21 cellular contexts compared by ENCODE assay signal in genomic region chr3:42529463-42529862, GRCh38. TPM values are rescaled to one million over a fixed set of nuclear protein-coding genes. Genes with fewer than 3 reads are reported as not detected.
A peak's percentile ranks its signal among the peaks of the same experiment; 100 is the strongest.
DNase-seq lines count a peak whose midpoint lies in the region; ATAC-seq and TF ChIP-seq lines count a peak whose summit lies in the region.
"Had no signal": no experiment of that assay in that cellular context is flagged by ENCODE, and none has a peak within 500 bp of the region (broad histone marks: within the 10 kb centered on the region; RNA-seq: fewer than 3 reads in every experiment).

No MANE protein-coding gene starts in this region.

- peak; percentile 16 for DNase-seq in activated effector memory CD4-positive, alpha-beta T cell treated with Interleukin-2 at 50 U/mL for 16 hours
- DNase-seq in activated effector memory CD4-positive, alpha-beta T cell treated with anti-CD3 and anti-CD28 coated beads, Interleukin-2, amount 50 U/mL, for 16 hours: no peak
- DNase-seq in activated CD4-positive, alpha-beta memory T cell treated with anti-CD3 and anti-CD28 coated beads for 36 hours: no peak
- no peak for DNase-seq in mucosa of descending colon
- DNase-seq in stimulated activated CD4-positive, alpha-beta T cell treated with anti-CD3 and anti-CD28 coated beads, Interleukin-4, amount 100 ng/mL, for 4 hours: no peak
- DNase-seq in NK-92 treated with Interleukin-12 subunit alpha and Interleukin-12 subunit beta, amount 100 ng/mL, for 24 hours (lab: John Stamatoyannopoulos, UW): no peak
- DNase-seq: activated CD4-positive, alpha-beta T cell treated with anti-CD3 and anti-CD28 coated beads, Interleukin-2, amount 50 U/mL, for 48 hours; activated gamma-delta T cell; brain microvascular endothelial cell; hypothalamus; NCI-H2029; NCI-H526 treated with DMSO at 0.1 percent for 48 hours; nephron progenitor cell; retina; stimulated activated CD4-positive, alpha-beta T cell treated with anti-CD3 and anti-CD28 coated beads, Interleukin-2, amount 100 ng/mL, for 24 hours; T-helper 9 cell had no signal

- H4K20me1 ChIP-seq in Loucy (ENCODE audit: insufficient read depth, low read length, poor library complexity, severe bottlenecking): no peaks in the 10 kb centered on the region

- peak overlapping the region; percentile 9 for H3K4me3 ChIP-seq in Loucy (ENCODE audit: low read length, poor library complexity, severe bottlenecking)
- H3K4me3 ChIP-seq in mucosa of descending colon: no peak overlapping the region
- H3K4me3 ChIP-seq: tibial nerve had no signal

- no peak overlapping the region for H2AFZ ChIP-seq in Loucy (ENCODE audit: low read length)

- peak overlapping the region; percentile 5 for H3K27ac Mint-ChIP-seq in activated CD4-positive, alpha-beta memory T cell treated with anti-CD3 and anti-CD28 coated beads for 36 hours
- H3K27ac Mint-ChIP-seq: nephron progenitor cell had no signal

- no peak for TF ChIP-seq CTCF in Loucy (conservative IDR thresholded peaks at IDR 0.05; ENCODE audit: low read length)
- no peak for TF ChIP-seq CTCF in mucosa of descending colon (IDR thresholded peaks at IDR 0.05)

- H3K9me2 ChIP-seq in Loucy (replicated peaks; ENCODE audit: low read depth, low read length): no peaks in the 10 kb centered on the region

- no peaks in the 10 kb centered on the region for H3K27me3 ChIP-seq in Loucy (ENCODE audit: insufficient read depth, low read length, poor library complexity, severe bottlenecking)
- H3K27me3 ChIP-seq: brain microvascular endothelial cell, tibial nerve had no signal

- POLR2A ChIA-PET in activated CD4-positive, alpha-beta memory T cell treated with anti-CD3 and anti-CD28 coated beads for 36 hours (lab: Charles Lee): no interaction called here

- peak overlapping the region; percentile 54 for H3K4me2 ChIP-seq in Loucy (ENCODE audit: low read depth, low read length, poor library complexity, severe bottlenecking)

- peaks cover 5% of the 10 kb centered on the region for H3K36me3 Mint-ChIP-seq in activated CD4-positive, alpha-beta memory T cell treated with anti-CD3 and anti-CD28 coated beads for 36 hours

- H3K4me1 Mint-ChIP-seq in activated CD4-positive, alpha-beta memory T cell treated with anti-CD3 and anti-CD28 coated beads for 36 hours (ENCODE audit: low read depth): peaks cover 77% of the 10 kb centered on the region

- CTCF ChIA-PET in activated CD4-positive, alpha-beta memory T cell treated with anti-CD3 and anti-CD28 coated beads for 36 hours (lab: Charles Lee): interaction anchor here (0.9 to 1.2 kb wide), 2 partner anchors 18 to 28 kb away, joined by 3 to 4 read pairs; no protein-coding TSS in a partner anchor

- intact Hi-C loops in activated CD4-positive, alpha-beta memory T cell treated with anti-CD3 and anti-CD28 coated beads for 36 hours (cut with micrococcal nuclease): no loop called here
- intact Hi-C loops in mucosa of descending colon (cut with DNase I, micrococcal nuclease): no loop called here

- H3K4me3 Mint-ChIP-seq in activated CD4-positive, alpha-beta memory T cell treated with anti-CD3 and anti-CD28 coated beads for 36 hours: no peak overlapping the region
- H3K4me3 Mint-ChIP-seq: nephron progenitor cell had no signal

- no peaks in the 10 kb centered on the region for H3K9me3 Mint-ChIP-seq in activated CD4-positive, alpha-beta memory T cell treated with anti-CD3 and anti-CD28 coated beads for 36 hours
- H3K9me3 Mint-ChIP-seq: nephron progenitor cell had no signal

- no peaks in the 10 kb centered on the region for H3K9me3 ChIP-seq in Loucy (ENCODE audit: insufficient read depth, low read depth, low read length)
- H3K9me3 ChIP-seq in mucosa of descending colon: no peaks in the 10 kb centered on the region
- H3K9me3 ChIP-seq: tibial nerve had no signal

- H3K79me2 ChIP-seq in Loucy (ENCODE audit: insufficient read depth, low read length): no peaks in the 10 kb centered on the region

- no peaks in the 10 kb centered on the region for H3K36me3 ChIP-seq in Loucy (ENCODE audit: insufficient read depth, low read length)
- no peaks in the 10 kb centered on the region for H3K36me3 ChIP-seq in mucosa of descending colon (ENCODE audit: low read depth)
- H3K36me3 ChIP-seq: brain microvascular endothelial cell, tibial nerve had no signal

- no peak overlapping the region for H3K9ac ChIP-seq in Loucy (ENCODE audit: low read depth, low read length, poor library complexity, severe bottlenecking)

- peaks cover 64% of the 10 kb centered on the region for H3K4me1 ChIP-seq in Loucy (ENCODE audit: insufficient read depth, low read length, poor library complexity, severe bottlenecking)
- no peaks in the 10 kb centered on the region for H3K4me1 ChIP-seq in mucosa of descending colon (ENCODE audit: low read depth)
- H3K4me1 ChIP-seq: tibial nerve had no signal

- no peaks in the 10 kb centered on the region for H3F3A ChIP-seq in Loucy (ENCODE audit: low read depth)

- ATAC-seq in mucosa of descending colon (peak; percentile 11), GM18511 (IDR thresholded peaks at IDR 0.05; ENCODE audit: unreplicated experiment) (no peak)

- no peaks in the 10 kb centered on the region for H3K27me3 Mint-ChIP-seq in activated CD4-positive, alpha-beta memory T cell treated with anti-CD3 and anti-CD28 coated beads for 36 hours

RNA-seq across cellular contexts. Expression of gene VIPR1, which starts 27.0 kb away (rescaled TPM):
- total RNA-seq in activated CD4-positive, alpha-beta memory T cell treated with anti-CD3 and anti-CD28 coated beads for 36 hours: 1 to 10 TPM; 5.9 to 6.5 TPM
- total RNA-seq in mucosa of descending colon: 100 to 1,000 TPM in 2 of 3 donors, 10 to 100 TPM in 1; 68.9 to 202 (median 148) TPM
- total RNA-seq: fibroblast of lung, LHCN-M2 had no signal

RNA-seq across cellular contexts. Expression of gene SEC22C, which starts 52.3 kb away (rescaled TPM):
- total RNA-seq in activated CD4-positive, alpha-beta memory T cell treated with anti-CD3 and anti-CD28 coated beads for 36 hours: 10 to 100 TPM; 47.0 to 49.2 TPM
- 10 to 100 TPM in 2 of 3 donors, 1 to 10 TPM in 1; 9.3 to 34.2 (median 18.3) TPM for total RNA-seq in mucosa of descending colon

Comparison
In these comparisons a context has a peak if more than half of its experiments do, and no peak if none do; other contexts are left out.
1. RNA of gene VIPR1, which starts 27.0 kb away (total RNA-seq): 68.9 to 202 TPM in mucosa of descending colon; 5.9 to 6.5 TPM in activated CD4-positive, alpha-beta memory T cell treated with anti-CD3 and anti-CD28 coated beads for 36 hours; every median in the first group is over 4 times any median in the second.